ENCODE assay signal across 19 cellular contexts in genomic region chr2:20609995-20610357, GRCh38. TPM values are rescaled to one million over a fixed set of nuclear protein-coding genes. Genes with fewer than 3 reads are reported as not detected.
DNase-seq lines count a peak whose midpoint lies in the region; ATAC-seq and TF ChIP-seq lines count a peak whose summit lies in the region.
"Had no signal": no experiment of that assay in that cellular context is flagged by ENCODE, and none has a peak within 500 bp of the region (broad histone marks: within the 10 kb centered on the region; RNA-seq: fewer than 3 reads in every experiment).

No MANE protein-coding gene starts in this region.

- no peak for ATAC-seq in HG02852 (IDR thresholded peaks at IDR 0.05; ENCODE audit: unreplicated experiment)
- ATAC-seq: left lung had no signal

- DNase-seq in RWPE1 (ENCODE audit: low spot score): no peak
- no peak for DNase-seq in esophagus muscularis mucosa (ENCODE audit: extremely low spot score)
- peak in 1 of 2 donors; percentile 1 for DNase-seq in thyroid gland
- no peak for DNase-seq in iPS-NIHi11 (ENCODE audit: low spot score)
- no peak for DNase-seq in NCI-H226
- DNase-seq: activated CD4-positive, alpha-beta T cell treated with anti-CD3 and anti-CD28 coated beads for 4 hours; cerebellar nuclear complex; DMS 273 treated with DMSO at 0.1 percent for 48 hours; effector CD8-positive, alpha-beta T cell; NCI-H1105; stimulated activated CD4-positive, alpha-beta T cell treated with anti-CD3 and anti-CD28 coated beads, Interleukin-4, amount 100 ng/mL, for 1 hour; stimulated activated naive CD4-positive, alpha-beta T cell; T-helper 1 cell; trophoblast cell had no signal

- H3K27ac ChIP-seq in RWPE1: peak overlapping the region; percentile 75
- H3K27ac ChIP-seq in esophagus muscularis mucosa (replicated peaks in 1 of 4): peak overlapping the region; percentile 96 to 99 (median 96)
- H3K27ac ChIP-seq in muscle layer of colon (ENCODE audit: low read depth, low read length): peak overlapping the region; percentile 69
- peak overlapping the region; percentile 63 to 89 (median 88) for H3K27ac ChIP-seq in thyroid gland
- H3K27ac ChIP-seq: neural progenitor cell had no signal

- no peaks in the 10 kb centered on the region for H3K9me3 ChIP-seq in esophagus muscularis mucosa
- H3K9me3 ChIP-seq in muscle layer of colon (ENCODE audit: low read length): no peaks in the 10 kb centered on the region
- H3K9me3 ChIP-seq in thyroid gland: no peaks in the 10 kb centered on the region
- H3K9me3 ChIP-seq: psoas muscle had no signal

- H3K4me3 ChIP-seq in esophagus muscularis mucosa (no peak overlapping the region), muscle layer of colon (ENCODE audit: low read depth in 1 of 2, low read length in 2 of 2) (no peak overlapping the region), thyroid gland (replicated peaks in 1 of 3) (no peak overlapping the region)
- H3K4me3 ChIP-seq: left lung, neural progenitor cell, psoas muscle had no signal

- 71% methylated on average over 4 of the region's 4 CpGs for WGBS in esophagus muscularis mucosa
- 74 to 75% methylated on average over 4 of the region's 4 CpGs for WGBS in thyroid gland, 2 donors

- no peak for TF ChIP-seq EP300 in esophagus muscularis mucosa (IDR thresholded peaks at IDR 0.05)

- CTCF ChIA-PET in RWPE1 (lab: Yijun Ruan, JAX): interaction anchor here (0.6 kb wide), 1 partner anchor 74 kb away, joined by 4 read pairs; no protein-coding TSS in a partner anchor

- peak overlapping the region; percentile 9 for H3K9ac ChIP-seq in muscle layer of colon (ENCODE audit: low read length)
- H3K9ac ChIP-seq: neural progenitor cell had no signal

- no peaks in the 10 kb centered on the region for H3K36me3 ChIP-seq in esophagus muscularis mucosa
- no peaks in the 10 kb centered on the region for H3K36me3 ChIP-seq in muscle layer of colon (ENCODE audit: insufficient read depth, low read length)
- H3K36me3 ChIP-seq in thyroid gland: no peaks in the 10 kb centered on the region
- H3K36me3 ChIP-seq: left lung, neural progenitor cell had no signal

- POLR2A ChIA-PET in RWPE1 (lab: Yijun Ruan, JAX; ENCODE audit: low non-redundant PET): no interaction called here

- H3K27me3 ChIP-seq in esophagus muscularis mucosa (no peaks in the 10 kb centered on the region), muscle layer of colon (ENCODE audit: control insufficient read depth in 1 of 2, insufficient read depth in 2 of 2, low read length in 2 of 2) (no peaks in the 10 kb centered on the region), thyroid gland (no peaks in the 10 kb centered on the region)
- H3K27me3 ChIP-seq: left lung had no signal

- peaks cover 67 to 84% (median 80%) of the 10 kb centered on the region in 4 donors for H3K4me1 ChIP-seq in esophagus muscularis mucosa
- peaks cover 74% of the 10 kb centered on the region for H3K4me1 ChIP-seq in muscle layer of colon (ENCODE audit: insufficient read depth, low read length)
- peaks cover 40 to 68% of the 10 kb centered on the region in 2 donors for H3K4me1 ChIP-seq in thyroid gland

- TF ChIP-seq CTCF in RWPE1 (conservative IDR thresholded peaks at IDR 0.05; ENCODE audit: low read depth): no peak
- no peak for TF ChIP-seq CTCF in esophagus muscularis mucosa (IDR thresholded peaks at IDR 0.05)
- TF ChIP-seq CTCF in thyroid gland (IDR thresholded peaks at IDR 0.05): no peak

- TF ChIP-seq POLR2A in esophagus muscularis mucosa (IDR thresholded peaks at IDR 0.05; ENCODE audit: low read depth): no peak
- TF ChIP-seq POLR2A in thyroid gland (IDR thresholded peaks at IDR 0.05): no peak

- intact Hi-C loops in esophagus muscularis mucosa (cut with DNase I) (loop anchor here (2.0 kb wide), 1 partner anchor 159 kb away; no protein-coding TSS in a partner anchor), thyroid gland (cut with DNase I) (no loop called here)

RNA-seq across cellular contexts. Expression of gene HS1BP3, which starts 40.9 kb away (rescaled TPM):
- total RNA-seq in esophagus muscularis mucosa: 10 to 100 TPM; 42.6 to 95.6 (median 60.0) TPM
- total RNA-seq in thyroid gland: 10 to 100 TPM; 30.8 to 42.7 (median 41.7) TPM

RNA-seq across cellular contexts. Expression of gene GDF7, which starts 57.0 kb away (rescaled TPM):
- total RNA-seq in esophagus muscularis mucosa (10 to 100 TPM in 1 of 4 donors, 1 to 10 TPM in 3; 2.7 to 10.4 (median 7.4) TPM), thyroid gland (under 1 TPM; under 0.01 to 0.42 (median 0.13) TPM)
